ENCODE assay signal across 8 cellular contexts in genomic region chr15:78149805-78150751, GRCh38. TPM values are rescaled to one million over a fixed set of nuclear protein-coding genes. Genes with fewer than 3 reads are reported as not detected.
DNase-seq lines count a peak whose midpoint lies in the region; ATAC-seq and TF ChIP-seq lines count a peak whose summit lies in the region.

No MANE protein-coding gene starts in this region.

- peak; percentile 18 to 42 for DNase-seq in NCI-H524 (lab: John Stamatoyannopoulos, UW)
- DNase-seq in central memory CD8-positive, alpha-beta T cell (ENCODE audit: low spot score in 2 of 2): no peak
- DNase-seq in lung (ENCODE audit: low spot score): peak; percentile 57
- peak in 1 of 2 donors; percentile 46 for DNase-seq in upper lobe of left lung
- no peak for DNase-seq in COLO829 (ENCODE audit: low spot score)

- H3K27me3 Mint-ChIP-seq in central memory CD8-positive, alpha-beta T cell: no peaks in the 10 kb centered on the region

- TF ChIP-seq CTCF in lung (IDR thresholded peaks at IDR 0.05; ENCODE audit: control extremely low read depth, extremely low read depth): no peak
- no peak for TF ChIP-seq CTCF in upper lobe of left lung (IDR thresholded peaks at IDR 0.05)

- no peaks in the 10 kb centered on the region for H3K9me3 ChIP-seq in BLaER1 treated with 17β-estradiol and CSF1 and Interleukin-3, amounts not matched to agents 10 nM and 100 nM (replicated peaks in 1 of 11)
- H3K9me3 ChIP-seq in lung (ENCODE audit: control insufficient read depth in 2 of 2, insufficient read depth in 1 of 2, low read length in 1 of 2) (no peaks in the 10 kb centered on the region), upper lobe of left lung (no peaks in the 10 kb centered on the region)

- TF ChIP-seq EP300 in upper lobe of left lung (IDR thresholded peaks at IDR 0.05): no peak

- peaks cover 23 to 41% (median 29%) of the 10 kb centered on the region in 10 experiments for H3K4me1 ChIP-seq in BLaER1 treated with 17β-estradiol and CSF1 and Interleukin-3, amounts not matched to agents 10 nM and 100 nM
- H3K4me1 ChIP-seq in lung (ENCODE audit: control insufficient read depth in 2 of 2, insufficient read depth in 2 of 2, low read length in 2 of 2): peaks cover 7 to 10% of the 10 kb centered on the region in 2 donors
- peaks cover 18 to 23% (median 18%) of the 10 kb centered on the region in 4 donors for H3K4me1 ChIP-seq in upper lobe of left lung

- H3K36me3 Mint-ChIP-seq in central memory CD8-positive, alpha-beta T cell (ENCODE audit: insufficient read depth): peaks cover 9% of the 10 kb centered on the region

- peaks cover 39% of the 10 kb centered on the region for H3K4me1 Mint-ChIP-seq in central memory CD8-positive, alpha-beta T cell

- H3K4me2 ChIP-seq in BLaER1 treated with 17β-estradiol and CSF1 and Interleukin-3, amounts not matched to agents 10 nM and 100 nM: peak overlapping the region; percentile 90 to 99 (median 95)

- peak overlapping the region; percentile 33 to 89 (median 84); a peak in 21 of 22 replicates for H3K27ac ChIP-seq in BLaER1 treated with 17β-estradiol and CSF1 and Interleukin-3, amounts not matched to agents 10 nM and 100 nM
- H3K27ac ChIP-seq in lung (ENCODE audit: low read depth in 1 of 2, low read length in 1 of 2) (peak overlapping the region; percentile 89 to 95), upper lobe of left lung (peak overlapping the region; percentile 80 to 89 (median 86))

- H3K27ac Mint-ChIP-seq in central memory CD8-positive, alpha-beta T cell (ENCODE audit: low read depth): peak overlapping the region; percentile 77

- 15% methylated on average over 20 of the region's 20 CpGs for WGBS in lung, 2 donors
- WGBS in upper lobe of left lung, 2 donors: 14 to 36% methylated on average over 9 to 18 of the region's 20 CpGs

- peaks cover 0 to 27% (median 10%) of the 10 kb centered on the region in 11 experiments; a peak in 12 of 22 replicates for H3K36me3 ChIP-seq in BLaER1 treated with 17β-estradiol and CSF1 and Interleukin-3, amounts not matched to agents 10 nM and 100 nM
- H3K36me3 ChIP-seq in lung (ENCODE audit: control insufficient read depth in 2 of 2, insufficient read depth in 2 of 2, low read length in 2 of 2) (peaks cover 0 to 2% of the 10 kb centered on the region in 2 donors), upper lobe of left lung (no peaks in the 10 kb centered on the region)

- no peak for TF ChIP-seq POLR2A in upper lobe of left lung (IDR thresholded peaks at IDR 0.05)

- H3K9me3 Mint-ChIP-seq in central memory CD8-positive, alpha-beta T cell: no peaks in the 10 kb centered on the region

- H3K9ac ChIP-seq in BLaER1 treated with 17β-estradiol and CSF1 and Interleukin-3, amounts not matched to agents 10 nM and 100 nM: peak overlapping the region; percentile 83 to 97 (median 92)

- peak overlapping the region; percentile 88 to 100 (median 94) for H3K4me3 ChIP-seq in BLaER1 treated with 17β-estradiol and CSF1 and Interleukin-3, amounts not matched to agents 10 nM and 100 nM
- H3K4me3 ChIP-seq in lung: peak overlapping the region; percentile 69
- peak overlapping the region; percentile 65 to 97 (median 81) for H3K4me3 ChIP-seq in upper lobe of left lung

- ATAC-seq in GM21515 (IDR thresholded peaks at IDR 0.05; ENCODE audit: unreplicated experiment): peak; percentile 36
- no peak for ATAC-seq in central memory CD8-positive, alpha-beta T cell (replicated peaks; ENCODE audit: extremely low read depth, poor library complexity, severe bottlenecking)
- peak; percentile 30 for ATAC-seq in lung (ENCODE audit: insufficient read depth, low FRiP score)
- no peak for ATAC-seq in upper lobe of left lung (ENCODE audit: low FRiP score in 2 of 2)
- ATAC-seq in GM18861 (IDR thresholded peaks at IDR 0.05; ENCODE audit: unreplicated experiment): no peak

- H3K4me3 Mint-ChIP-seq in central memory CD8-positive, alpha-beta T cell: peak overlapping the region; percentile 86

- no peaks in the 10 kb centered on the region for H3K27me3 ChIP-seq in BLaER1 treated with 17β-estradiol and CSF1 and Interleukin-3, amounts not matched to agents 10 nM and 100 nM
- H3K27me3 ChIP-seq in lung (ENCODE audit: control insufficient read depth, insufficient read depth): no peaks in the 10 kb centered on the region
- no peaks in the 10 kb centered on the region for H3K27me3 ChIP-seq in upper lobe of left lung

- H4K20me1 ChIP-seq in BLaER1 treated with 17β-estradiol and CSF1 and Interleukin-3, amounts not matched to agents 10 nM and 100 nM: peaks cover 0 to 59% (median 47%) of the 10 kb centered on the region in 11 experiments; a peak in 18 of 22 replicates

RNA-seq across cellular contexts. Expression of gene IDH3A, which starts 0.9 kb away (rescaled TPM):
- total RNA-seq in lung (10 to 100 TPM; 55.0 to 83.2 TPM), upper lobe of left lung (10 to 100 TPM; 17.5 to 80.1 (median 48.2) TPM)
- 10 to 100 TPM; 28.6 to 36.0 TPM for polyA plus RNA-seq in lung

RNA-seq across cellular contexts. Expression of gene CIB2, which starts 18.8 kb away (rescaled TPM):
- total RNA-seq in lung (1 to 10 TPM; 2.8 to 9.8 TPM), upper lobe of left lung (1 to 10 TPM in 3 of 6 donors, under 1 TPM in 2, not detected in 1; 0.77 to 5.2 (median 1.2) TPM)
- polyA plus RNA-seq in lung: 1 to 10 TPM in 1 of 2 donors, under 1 TPM in 1; 0.95 to 1.5 TPM

RNA-seq across cellular contexts. Expression of gene SH2D7, which starts 57.7 kb away (rescaled TPM):
- total RNA-seq in lung: under 1 TPM in 1 of 2 donors, not detected in 1; 0.25 TPM
- under 1 TPM in 1 of 2 donors, not detected in 1; 0.04 TPM for polyA plus RNA-seq in lung
- under 1 TPM in 1 of 6 donors, not detected in 5; 0.09 TPM for total RNA-seq in upper lobe of left lung

Comparison
In these comparisons a context has a peak if more than half of its experiments do, and no peak if none do; other contexts are left out.
1. ATAC-seq: peak in GM21515 (single experiment) and lung (single experiment); none in central memory CD8-positive, alpha-beta T cell (single experiment), upper lobe of left lung (0 of 2) and GM18861 (single experiment).
2. DNase-seq: peak in NCI-H524 (2 of 2) and lung (single experiment); none in central memory CD8-positive, alpha-beta T cell (0 of 2) and COLO829 (single experiment).
3. Peak in every context shown above with its lines, with median percentiles within 50 percentile points of each other: H3K27ac ChIP-seq and H3K4me3 ChIP-seq.